In the genomic region with DNA sequence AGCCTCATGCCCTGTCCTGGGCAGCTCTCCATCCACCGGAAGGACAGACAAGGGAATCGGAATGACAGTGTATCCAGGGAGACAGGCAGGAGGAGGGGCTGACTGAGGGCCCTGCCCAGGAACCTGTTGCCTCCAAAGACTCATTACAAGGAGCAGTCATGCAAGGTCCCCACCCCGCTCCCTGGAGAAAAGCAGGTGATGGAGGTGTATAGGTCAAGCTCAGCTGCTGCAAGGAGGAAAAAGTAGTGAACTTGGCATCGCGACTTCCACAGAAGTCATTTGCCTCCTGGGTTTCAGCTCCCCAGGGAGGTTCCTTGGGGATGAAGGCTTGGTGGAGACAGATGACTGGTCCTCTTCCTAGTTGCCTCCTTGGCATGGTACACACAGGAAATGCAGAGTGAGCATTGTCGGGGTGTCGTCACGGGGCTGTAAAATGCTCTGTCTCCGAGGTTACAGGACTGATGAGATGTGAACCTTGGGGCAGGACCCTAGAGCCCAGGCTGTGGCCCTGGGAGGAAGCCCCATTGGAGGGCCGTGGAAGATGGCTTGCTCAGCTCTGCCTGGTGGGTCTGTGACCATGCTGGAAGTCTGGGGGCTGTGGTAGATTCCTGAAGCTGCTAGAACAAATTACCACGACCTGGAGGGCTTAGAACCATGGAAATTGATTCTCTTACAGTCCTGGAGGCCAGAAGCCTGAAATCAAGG, we compare ENCODE assay signal across 18 cellular contexts.
"Had no signal": no experiment of that assay in that cellular context is flagged by ENCODE, and none has a peak within 500 bp of the region (broad histone marks: within the 10 kb centered on the region; RNA-seq: fewer than 3 reads in every experiment).

No MANE protein-coding gene starts in this region.

- FAIRE-seq: kidney had no signal

- H3K4me1 ChIP-seq: ascending aorta, colonic mucosa, gastrocnemius medialis, left lung, right lobe of liver, upper lobe of right lung had no signal

- H3K9me3 Mint-ChIP-seq: activated CD4-positive, alpha-beta T cell treated with anti-CD3 and anti-CD28 coated beads, Interleukin-2, amount 10 ng/mL, durations not matched to agents 24 days and 14 days; activated CD8-positive, alpha-beta T cell treated with anti-CD3 and anti-CD28 coated beads for 36 hours; activated T-helper 17 cell treated with anti-CD3 and anti-CD28 coated beads, Interleukin-2, amount 50 U/mL, for 72 hours; central memory CD8-positive, alpha-beta T cell; stimulated activated naive B cell treated with anti-CD40 and anti-IgM and Interleukin-4, amounts not matched to agents 10 μg/mL and 1 μg/mL and 100 μg/mL, for 72 hours had no signal

- H3K4me3 ChIP-seq: ascending aorta, colonic mucosa, gastrocnemius medialis, left lung, right lobe of liver, upper lobe of right lung had no signal

- H3K27me3 ChIP-seq: ascending aorta, colonic mucosa, gastrocnemius medialis, right lobe of liver had no signal

- H3K36me3 ChIP-seq: ascending aorta, colonic mucosa, gastrocnemius medialis, left lung, right lobe of liver, upper lobe of right lung had no signal

- H3K36me3 Mint-ChIP-seq: stimulated activated naive B cell treated with anti-CD40 and anti-IgM and Interleukin-4, amounts not matched to agents 10 μg/mL and 1 μg/mL and 100 μg/mL, for 72 hours had no signal

- H3K27ac ChIP-seq: ascending aorta, colonic mucosa, gastrocnemius medialis, left lung, right lobe of liver, upper lobe of right lung had no signal

- H3K27me3 Mint-ChIP-seq: activated CD4-positive, alpha-beta T cell treated with anti-CD3 and anti-CD28 coated beads, Interleukin-2, amount 10 ng/mL, durations not matched to agents 24 days and 14 days; activated CD8-positive, alpha-beta T cell treated with anti-CD3 and anti-CD28 coated beads for 36 hours; activated T-helper 17 cell treated with anti-CD3 and anti-CD28 coated beads, Interleukin-2, amount 50 U/mL, for 72 hours had no signal

- ATAC-seq: activated CD8-positive, alpha-beta T cell treated with anti-CD3 and anti-CD28 coated beads for 36 hours; activated T-helper 17 cell treated with anti-CD3 and anti-CD28 coated beads, Interleukin-2, amount 50 U/mL, for 72 hours; gastrocnemius medialis; left lung; right lobe of liver; stimulated activated naive B cell treated with anti-CD40 and anti-IgM and Interleukin-4, amounts not matched to agents 10 μg/mL and 1 μg/mL and 100 μg/mL, for 72 hours; upper lobe of right lung; WTC11 had no signal

- H3K4me1 Mint-ChIP-seq: activated CD4-positive, alpha-beta T cell treated with anti-CD3 and anti-CD28 coated beads, Interleukin-2, amount 10 ng/mL, durations not matched to agents 24 days and 14 days; activated T-helper 17 cell treated with anti-CD3 and anti-CD28 coated beads, Interleukin-2, amount 50 U/mL, for 72 hours; central memory CD8-positive, alpha-beta T cell; WTC11 had no signal

- H3K4me3 Mint-ChIP-seq: activated CD4-positive, alpha-beta T cell treated with anti-CD3 and anti-CD28 coated beads, Interleukin-2, amount 10 ng/mL, durations not matched to agents 24 days and 14 days; activated CD8-positive, alpha-beta T cell treated with anti-CD3 and anti-CD28 coated beads for 36 hours; activated naive CD4-positive, alpha-beta T cell treated with anti-CD3 and anti-CD28 coated beads for 36 hours; activated T-helper 17 cell treated with anti-CD3 and anti-CD28 coated beads, Interleukin-2, amount 50 U/mL, for 72 hours; central memory CD8-positive, alpha-beta T cell; nephron progenitor cell; stimulated activated naive B cell treated with anti-CD40 and anti-IgM and Interleukin-4, amounts not matched to agents 10 μg/mL and 1 μg/mL and 100 μg/mL, for 72 hours; WTC11 had no signal

- DNase-seq: activated CD4-positive, alpha-beta T cell treated with anti-CD3 and anti-CD28 coated beads, Interleukin-2, amount 10 ng/mL, durations not matched to agents 24 days and 14 days; activated CD8-positive, alpha-beta T cell treated with anti-CD3 and anti-CD28 coated beads for 36 hours; activated naive CD4-positive, alpha-beta T cell treated with anti-CD3 and anti-CD28 coated beads for 36 hours; activated T-cell treated with anti-CD3 and anti-CD28 coated beads, Interleukin-2, amount 50 U/mL, for 1 hour; colonic mucosa; gastrocnemius medialis; kidney; left lung; midbrain; nephron progenitor cell; stimulated activated CD4-positive, alpha-beta T cell treated with anti-CD3 and anti-CD28 coated beads, Interleukin-4, amount 100 ng/mL, for 4 hours; stimulated activated naive B cell treated with anti-CD40 and anti-IgM and Interleukin-4, amounts not matched to agents 10 μg/mL and 1 μg/mL and 100 μg/mL, for 72 hours; upper lobe of right lung had no signal

- H3K27ac Mint-ChIP-seq: activated CD4-positive, alpha-beta T cell treated with anti-CD3 and anti-CD28 coated beads, Interleukin-2, amount 10 ng/mL, durations not matched to agents 24 days and 14 days; activated CD8-positive, alpha-beta T cell treated with anti-CD3 and anti-CD28 coated beads for 36 hours; activated naive CD4-positive, alpha-beta T cell treated with anti-CD3 and anti-CD28 coated beads for 36 hours; activated T-helper 17 cell treated with anti-CD3 and anti-CD28 coated beads, Interleukin-2, amount 50 U/mL, for 72 hours; nephron progenitor cell; stimulated activated naive B cell treated with anti-CD40 and anti-IgM and Interleukin-4, amounts not matched to agents 10 μg/mL and 1 μg/mL and 100 μg/mL, for 72 hours; WTC11 had no signal

- H3K9me3 ChIP-seq: ascending aorta, colonic mucosa, gastrocnemius medialis, left lung, right lobe of liver, upper lobe of right lung had no signal
